8 cellular contexts compared by ENCODE assay signal in genomic region chr3:143644370-143645089, GRCh38.
DNase-seq lines count a peak whose midpoint lies in the region; ATAC-seq and TF ChIP-seq lines count a peak whose summit lies in the region.

No MANE protein-coding gene starts in this region.

- no peaks in the 10 kb centered on the region for H3K27me3 Mint-ChIP-seq in WTC11 (ENCODE audit: low read depth)

- CTCF ChIA-PET in WTC11 (lab: Charles Lee) = interaction anchor here (0.7 to 2.1 kb wide), 11 partner anchors 30 to 526 kb away, joined by 3 to 14 read pairs (median 4); no protein-coding TSS in a partner anchor

- POLR2A ChIA-PET in WTC11 (lab: Charles Lee) = interaction anchor here (0.7 kb wide), 1 partner anchor 144 kb away, joined by 3 read pairs; no protein-coding TSS in a partner anchor

- H3K9me3 Mint-ChIP-seq in WTC11 = peaks cover 3% of the 10 kb centered on the region; the same call in 1 of the 2 replicates

- no peaks in the 10 kb centered on the region for H3K9me3 ChIP-seq in prostate gland

- no peak for TF ChIP-seq POLR2A in prostate gland (IDR thresholded peaks at IDR 0.05)

- no peaks in the 10 kb centered on the region for H3K36me3 ChIP-seq in prostate gland

- TF ChIP-seq CTCF in WTC11 (IDR thresholded peaks at IDR 0.05) (peak; percentile 60), prostate gland (IDR thresholded peaks at IDR 0.05) (peak; percentile 50 to 81 (median 64))

- no peaks in the 10 kb centered on the region for H3K27me3 ChIP-seq in prostate gland (replicated peaks; ENCODE audit: insufficient read depth)

- no peak overlapping the region for H3K4me3 Mint-ChIP-seq in WTC11

- no peaks in the 10 kb centered on the region for H3K4me1 ChIP-seq in prostate gland (replicated peaks)

- no peak overlapping the region for H3K4me3 ChIP-seq in prostate gland

- H3K4me1 Mint-ChIP-seq in WTC11 = peaks cover 12% of the 10 kb centered on the region

- 22% methylated on average over 4 of the region's 4 CpGs for WGBS in prostate gland

- no peak overlapping the region for H3K27ac Mint-ChIP-seq in WTC11

- peak; percentile 80 for DNase-seq in D341Med (ENCODE audit: low spot score)
- peak; percentile 71 for DNase-seq in NCI-H2029 (lab: John Stamatoyannopoulos, UW)
- DNase-seq in WTC11 (ENCODE audit: low spot score) = peak; percentile 55
- peak; percentile 80 for DNase-seq in glomerular endothelial cell (ENCODE audit: extremely low read depth, low read depth, low spot score)
- DNase-seq in prostate gland (ENCODE audit: low spot score) = peak; percentile 73
- DNase-seq in NOMO-1 treated with DMSO at 0.1 percent for 48 hours (lab: John Stamatoyannopoulos, UW; ENCODE audit: unreplicated experiment) = no peak

- intact Hi-C loops in prostate gland (cut with DNase I) = loop anchor here (1.0 to 5.0 kb wide), 2 partner anchors 42 to 523 kb away; no protein-coding TSS in a partner anchor

- no peaks in the 10 kb centered on the region for H3K36me3 Mint-ChIP-seq in WTC11

- no peak overlapping the region for H3K27ac ChIP-seq in prostate gland

- ATAC-seq in GM21529 (IDR thresholded peaks at IDR 0.05; ENCODE audit: unreplicated experiment) (peak; percentile 80), WTC11 (peak; percentile 94), GM21367 (IDR thresholded peaks at IDR 0.05; ENCODE audit: unreplicated experiment) (no peak)

TF ChIP-seq in WTC11, 78 proteins besides CTCF, POLR2A, EP300 and RAD21:
- peak; percentile 54; the same call in 1 of the 2 replicates for TF ChIP-seq ZNF121 (CRISPR knock-in tag; IDR thresholded peaks at IDR 0.05)
- TF ChIP-seq ZNF219 (CRISPR knock-in tag; IDR thresholded peaks at IDR 0.05; ENCODE audit: borderline replicate concordance) = no peak
